9 cellular contexts compared by ENCODE assay signal in genomic region chr14:59028476-59029202, GRCh38.
DNase-seq lines count a peak whose midpoint lies in the region; ATAC-seq and TF ChIP-seq lines count a peak whose summit lies in the region.
"Had no signal": no experiment of that assay in that cellular context is flagged by ENCODE, and none has a peak within 500 bp of the region (broad histone marks: within the 10 kb centered on the region; RNA-seq: fewer than 3 reads in every experiment).

No MANE protein-coding gene starts in this region.

- H2AFZ ChIP-seq in parathyroid adenoma: peak overlapping the region; percentile 39

- no peaks in the 10 kb centered on the region for H3K36me3 ChIP-seq in parathyroid adenoma (ENCODE audit: control insufficient read depth, insufficient read depth, low read length)

- no peak overlapping the region for H3K9ac ChIP-seq in parathyroid adenoma

- no peaks in the 10 kb centered on the region for H3K36me3 Mint-ChIP-seq in activated CD4-positive, alpha-beta memory T cell treated with anti-CD3 and anti-CD28 coated beads for 36 hours

- CTCF ChIA-PET in activated CD4-positive, alpha-beta memory T cell treated with anti-CD3 and anti-CD28 coated beads for 36 hours (lab: Charles Lee): interaction anchor here (0.6 to 1.1 kb wide), 5 partner anchors 13 to 100 kb away, joined by 3 to 4 read pairs (median 3); no protein-coding TSS in a partner anchor

- peaks cover 3% of the 10 kb centered on the region for H3K4me1 Mint-ChIP-seq in activated CD4-positive, alpha-beta memory T cell treated with anti-CD3 and anti-CD28 coated beads for 36 hours (ENCODE audit: low read depth)

- no peak overlapping the region for H3K4me3 Mint-ChIP-seq in activated CD4-positive, alpha-beta memory T cell treated with anti-CD3 and anti-CD28 coated beads for 36 hours
- H3K4me3 Mint-ChIP-seq: stimulated activated naive CD8-positive, alpha-beta T cell treated with anti-CD3 and anti-CD28 coated beads, Interleukin-15, Interleukin-2, amounts not matched to agents 100 ng/mL and 50 ng/mL, for 24 hours had no signal

- H3K9me3 ChIP-seq in parathyroid adenoma (ENCODE audit: control insufficient read depth, low read length): no peaks in the 10 kb centered on the region

- no peaks in the 10 kb centered on the region for H3K4me1 ChIP-seq in parathyroid adenoma

- H3K27me3 ChIP-seq in parathyroid adenoma (ENCODE audit: control insufficient read depth, insufficient read depth, low read length): no peaks in the 10 kb centered on the region

- POLR2A ChIA-PET in activated CD4-positive, alpha-beta memory T cell treated with anti-CD3 and anti-CD28 coated beads for 36 hours (lab: Charles Lee): no interaction called here

- peak; percentile 39 for DNase-seq in DMS153 (lab: John Stamatoyannopoulos, UW)
- DNase-seq in NCI-H345 treated with DMSO at 0.1 percent for 48 hours (lab: John Stamatoyannopoulos, UW; ENCODE audit: unreplicated experiment): peak; percentile 39
- peak; percentile 53 for DNase-seq in activated CD4-positive, alpha-beta memory T cell treated with anti-CD3 and anti-CD28 coated beads for 36 hours
- DNase-seq in germinal center (ENCODE audit: low spot score): peak; percentile 23
- no peak for DNase-seq in OCI-M2 (lab: John Stamatoyannopoulos, UW; ENCODE audit: unreplicated experiment)

- peak overlapping the region; percentile 43 for H3K4me2 ChIP-seq in parathyroid adenoma (ENCODE audit: low read length)

- intact Hi-C loops in activated CD4-positive, alpha-beta memory T cell treated with anti-CD3 and anti-CD28 coated beads for 36 hours (cut with micrococcal nuclease): loop anchor here (1.0 to 10.0 kb wide), 4 partner anchors 26 to 548 kb away; partner anchors contain the start of gene CCDC175

- H3K9me3 Mint-ChIP-seq in activated CD4-positive, alpha-beta memory T cell treated with anti-CD3 and anti-CD28 coated beads for 36 hours: no peaks in the 10 kb centered on the region
- H3K9me3 Mint-ChIP-seq: stimulated activated naive CD8-positive, alpha-beta T cell treated with anti-CD3 and anti-CD28 coated beads, Interleukin-15, Interleukin-2, amounts not matched to agents 100 ng/mL and 50 ng/mL, for 24 hours had no signal

- ATAC-seq in GM19438 (IDR thresholded peaks at IDR 0.05; ENCODE audit: low read depth, unreplicated experiment) (peak; percentile 89), HG03354 (IDR thresholded peaks at IDR 0.05; ENCODE audit: poor library complexity, severe bottlenecking, unreplicated experiment) (peak; percentile 99)

- peaks cover 14% of the 10 kb centered on the region for H3K27me3 Mint-ChIP-seq in activated CD4-positive, alpha-beta memory T cell treated with anti-CD3 and anti-CD28 coated beads for 36 hours

- H3K27ac ChIP-seq in parathyroid adenoma: no peak overlapping the region

- no peak overlapping the region for H3K4me3 ChIP-seq in parathyroid adenoma (ENCODE audit: low read depth, low read length)

- no peaks in the 10 kb centered on the region for H3K79me2 ChIP-seq in parathyroid adenoma

- H3K27ac Mint-ChIP-seq in activated CD4-positive, alpha-beta memory T cell treated with anti-CD3 and anti-CD28 coated beads for 36 hours: no peak overlapping the region
- H3K27ac Mint-ChIP-seq: stimulated activated naive CD8-positive, alpha-beta T cell treated with anti-CD3 and anti-CD28 coated beads, Interleukin-15, Interleukin-2, amounts not matched to agents 100 ng/mL and 50 ng/mL, for 24 hours had no signal

- peak; percentile 74 for TF ChIP-seq CTCF in parathyroid adenoma (IDR thresholded peaks at IDR 0.05)
